8 cellular contexts compared by ENCODE assay signal in the genomic region with DNA sequence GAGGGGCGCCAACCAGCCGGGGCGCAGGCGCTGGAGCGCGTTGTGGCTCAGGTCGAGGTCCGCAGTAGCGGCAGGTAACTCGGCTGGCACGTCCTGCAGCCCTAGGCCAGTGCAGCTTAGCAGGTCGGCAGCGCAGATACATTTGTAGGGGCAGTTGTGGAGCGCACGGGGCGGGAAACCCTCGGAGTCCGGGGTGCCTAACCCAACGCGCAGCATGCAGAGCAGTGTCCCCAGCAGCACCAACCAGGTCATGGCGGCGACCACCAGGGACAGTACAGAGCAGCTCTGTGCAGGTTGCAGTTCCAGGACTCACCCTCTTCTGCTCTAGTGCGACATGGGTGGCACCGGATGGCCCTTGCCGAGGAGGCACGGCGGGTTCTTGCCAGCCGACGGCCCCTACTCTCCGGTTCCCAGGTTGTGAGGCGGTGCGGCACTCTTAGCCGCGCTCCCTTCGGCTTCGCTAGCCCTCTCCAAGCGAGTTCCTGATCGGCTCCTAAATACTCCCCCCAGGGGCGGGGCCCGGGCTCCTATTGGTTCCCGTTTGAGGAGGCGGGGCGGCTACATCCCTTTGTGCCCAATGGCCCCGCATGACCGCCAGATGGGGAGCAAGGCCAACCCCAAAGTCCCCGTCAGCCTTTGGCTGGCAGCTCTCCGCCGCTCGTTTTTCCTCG. TPM values are rescaled to one million over a fixed set of nuclear protein-coding genes. Genes with fewer than 3 reads are reported as not detected.
DNase-seq lines count a peak whose midpoint lies in the region; ATAC-seq and TF ChIP-seq lines count a peak whose summit lies in the region.

A gene with protein sequence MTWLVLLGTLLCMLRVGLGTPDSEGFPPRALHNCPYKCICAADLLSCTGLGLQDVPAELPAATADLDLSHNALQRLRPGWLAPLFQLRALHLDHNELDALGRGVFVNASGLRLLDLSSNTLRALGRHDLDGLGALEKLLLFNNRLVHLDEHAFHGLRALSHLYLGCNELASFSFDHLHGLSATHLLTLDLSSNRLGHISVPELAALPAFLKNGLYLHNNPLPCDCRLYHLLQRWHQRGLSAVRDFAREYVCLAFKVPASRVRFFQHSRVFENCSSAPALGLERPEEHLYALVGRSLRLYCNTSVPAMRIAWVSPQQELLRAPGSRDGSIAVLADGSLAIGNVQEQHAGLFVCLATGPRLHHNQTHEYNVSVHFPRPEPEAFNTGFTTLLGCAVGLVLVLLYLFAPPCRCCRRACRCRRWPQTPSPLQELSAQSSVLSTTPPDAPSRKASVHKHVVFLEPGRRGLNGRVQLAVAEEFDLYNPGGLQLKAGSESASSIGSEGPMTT (minus strand): TSS at position 471 of the 671 bp plus-strand sequence. CDS start 219 bp downstream, at position 252.

- H3K9me3 ChIP-seq in lower lobe of right lung, result no peaks in the 10 kb centered on the region

- no peaks in the 10 kb centered on the region for H3K9me3 Mint-ChIP-seq in activated CD8-positive, alpha-beta T cell treated with anti-CD3 and anti-CD28 coated beads, Interleukin-2, amount 10 ng/mL, durations not matched to agents 7 days and 5 days (ENCODE audit: insufficient read depth)

- H3K27ac Mint-ChIP-seq in activated CD8-positive, alpha-beta T cell treated with anti-CD3 and anti-CD28 coated beads, Interleukin-2, amount 10 ng/mL, durations not matched to agents 7 days and 5 days, result peak within 1 kb of the TSS; percentile 84

- ATAC-seq in GM18907 (IDR thresholded peaks at IDR 0.05; ENCODE audit: unreplicated experiment) (peak; percentile 52), HG03139 (IDR thresholded peaks at IDR 0.05; ENCODE audit: unreplicated experiment) (peak; percentile 39), lower lobe of right lung (peak; percentile 81 to 83)
- peak; percentile 71 for ATAC-seq in activated CD8-positive, alpha-beta T cell treated with anti-CD3 and anti-CD28 coated beads, Interleukin-2, amount 10 ng/mL, durations not matched to agents 7 days and 5 days

- H3K27me3 ChIP-seq in lower lobe of right lung (ENCODE audit: low read depth), result no peaks in the 10 kb centered on the region

- peak within 1 kb of the TSS; percentile 81 for H3K27ac ChIP-seq in lower lobe of right lung

- peak; percentile 42 for DNase-seq in AG04449 (ENCODE audit: low read depth, low spot score)
- DNase-seq in NCI-H526 (lab: John Stamatoyannopoulos, UW), result peak; percentile 73 to 96
- DNase-seq in activated CD8-positive, alpha-beta T cell treated with anti-CD3 and anti-CD28 coated beads, Interleukin-2, amount 10 ng/mL, durations not matched to agents 7 days and 5 days, result peak; percentile 93
- DNase-seq in effector CD8-positive, alpha-beta T cell (lab: John Stamatoyannopoulos, UW), result peak; percentile 87
- peak; percentile 98 for DNase-seq in lower lobe of right lung
- DNase-seq in stimulated activated CD4-positive, alpha-beta T cell treated with anti-CD3 and anti-CD28 coated beads, Interleukin-4, amount 100 ng/mL, for 48 hours (ENCODE audit: low read depth in 2 of 2), result peak; percentile 87 to 92

- CTCF ChIA-PET in AG04449 (lab: Yijun Ruan, JAX), result interaction anchor here (0.7 to 2.6 kb wide), 7 partner anchors 9 to 122 kb away, joined by 3 to 21 read pairs (median 4); no protein-coding TSS in a partner anchor
- CTCF ChIA-PET in activated CD8-positive, alpha-beta T cell treated with anti-CD3 and anti-CD28 coated beads, Interleukin-2, amount 10 ng/mL, durations not matched to agents 7 days and 5 days (lab: Charles Lee), result interaction anchor here (0.6 to 2.2 kb wide), 16 partner anchors 11 to 187 kb away, joined by 3 to 11 read pairs (median 4); a partner anchor contains a TSS

- TF ChIP-seq CTCF in AG04449 (IDR thresholded peaks at IDR 0.05; ENCODE audit: insufficient read depth, low read length, missing control alignments) (peak; percentile 82), lower lobe of right lung (IDR thresholded peaks at IDR 0.05) (peak; percentile 65)

- H3K4me1 Mint-ChIP-seq in activated CD8-positive, alpha-beta T cell treated with anti-CD3 and anti-CD28 coated beads, Interleukin-2, amount 10 ng/mL, durations not matched to agents 7 days and 5 days (ENCODE audit: low read depth), result peaks cover 34% of the 10 kb centered on the region

- H3K36me3 ChIP-seq in lower lobe of right lung, result peaks cover 40% of the 10 kb centered on the region

- H3K4me3 ChIP-seq in AG04449 (ENCODE audit: low read depth, low read length) (peak within 1 kb of the TSS; percentile 62), lower lobe of right lung (peak within 1 kb of the TSS; percentile 67)

- peaks cover 34% of the 10 kb centered on the region for H3K4me1 ChIP-seq in lower lobe of right lung

- H3K4me3 Mint-ChIP-seq in activated CD8-positive, alpha-beta T cell treated with anti-CD3 and anti-CD28 coated beads, Interleukin-2, amount 10 ng/mL, durations not matched to agents 7 days and 5 days, result peak within 1 kb of the TSS; percentile 73

- intact Hi-C loops in lower lobe of right lung (cut with DNase I), result no loop called here

- POLR2A ChIA-PET in AG04449 (lab: Yijun Ruan, JAX), result no interaction called here
- POLR2A ChIA-PET in activated CD8-positive, alpha-beta T cell treated with anti-CD3 and anti-CD28 coated beads, Interleukin-2, amount 10 ng/mL, durations not matched to agents 7 days and 5 days (lab: Charles Lee), result interaction anchor here (0.6 to 1.5 kb wide), 6 partner anchors 16 to 180 kb away, joined by 3 to 4 read pairs (median 3); a partner anchor contains a TSS

- peaks cover 37% of the 10 kb centered on the region for H3K36me3 Mint-ChIP-seq in activated CD8-positive, alpha-beta T cell treated with anti-CD3 and anti-CD28 coated beads, Interleukin-2, amount 10 ng/mL, durations not matched to agents 7 days and 5 days (ENCODE audit: low read depth)

- no peaks in the 10 kb centered on the region for H3K27me3 Mint-ChIP-seq in activated CD8-positive, alpha-beta T cell treated with anti-CD3 and anti-CD28 coated beads, Interleukin-2, amount 10 ng/mL, durations not matched to agents 7 days and 5 days (ENCODE audit: low read depth)

RNA-seq across cellular contexts. Expression of the gene that starts here (rescaled TPM):
- 1 to 10 TPM in 1 of 2 experiments, under 1 TPM in 1; 0.95 to 2.0 TPM for total RNA-seq in activated CD8-positive, alpha-beta T cell treated with anti-CD3 and anti-CD28 coated beads, Interleukin-2, amount 10 ng/mL, durations not matched to agents 7 days and 5 days
- total RNA-seq in lower lobe of right lung, result not detected

Comparison
In these comparisons a context has a peak if more than half of its experiments do, and no peak if none do; other contexts are left out.
1. Peak in every context shown above with its lines: DNase-seq, ATAC-seq, H3K4me3 ChIP-seq and H3K27ac ChIP-seq.
2. Peak in DNase-seq, ATAC-seq, H3K4me3 ChIP-seq and H3K27ac ChIP-seq in lower lobe of right lung; RNA of the gene not detected or under 1 TPM.
3. DNase-seq: peak in every context shown above with its lines; median percentile 98 in lower lobe of right lung; 93 in activated CD8-positive, alpha-beta T cell treated with anti-CD3 and anti-CD28 coated beads, Interleukin-2, amount 10 ng/mL, durations not matched to agents 7 days and 5 days; 90 in stimulated activated CD4-positive, alpha-beta T cell treated with anti-CD3 and anti-CD28 coated beads, Interleukin-4, amount 100 ng/mL, for 48 hours; 87 in effector CD8-positive, alpha-beta T cell; 84 in NCI-H526; 42 in AG04449.